Comparison of ENCODE assay signal across 13 cellular contexts in genomic region chr1:69982992-69983391, GRCh38.
DNase-seq lines count a peak whose midpoint lies in the region; ATAC-seq and TF ChIP-seq lines count a peak whose summit lies in the region.
"Had no signal": no experiment of that assay in that cellular context is flagged by ENCODE, and none has a peak within 500 bp of the region (broad histone marks: within the 10 kb centered on the region; RNA-seq: fewer than 3 reads in every experiment).

No MANE protein-coding gene starts in this region.

- peaks cover 4% of the 10 kb centered on the region for H3F3A ChIP-seq in SK-N-SH (replicated peaks; ENCODE audit: insufficient read depth)

- H3K79me2 ChIP-seq in SK-N-SH (ENCODE audit: insufficient read depth) (no peaks in the 10 kb centered on the region), OCI-LY7 (ENCODE audit: insufficient read depth, low read depth, low read length) (no peaks in the 10 kb centered on the region)

- CTCF ChIA-PET in SK-N-SH (lab: Yijun Ruan, JAX), result no interaction called here
- CTCF ChIA-PET in OCI-LY7 (lab: Charles Lee; ENCODE audit: unreplicated experiment), result no interaction called here

- H4K20me1 ChIP-seq in SK-N-SH (ENCODE audit: insufficient read depth), result no peaks in the 10 kb centered on the region
- no peaks in the 10 kb centered on the region for H4K20me1 ChIP-seq in OCI-LY7 (ENCODE audit: insufficient read depth, low read length)

- H3K9ac ChIP-seq in SK-N-SH (peak overlapping the region; percentile 26; the same call in 1 of the 2 replicates), skeletal muscle satellite cell (ENCODE audit: low read depth, low read length) (no peak overlapping the region)

- TF ChIP-seq EP300 in SK-N-SH (IDR thresholded peaks at IDR 0.05; ENCODE audit: borderline replicate concordance in 1 of 2, low read depth in 1 of 2, low read length in 1 of 2), result peak in 1 of 2 experiments; percentile 76; a peak in 1 of 4 replicates

- H3K9me3 ChIP-seq in SK-N-SH (no peaks in the 10 kb centered on the region), skeletal muscle satellite cell (replicated peaks; ENCODE audit: low read length) (no peaks in the 10 kb centered on the region), OCI-LY7 (ENCODE audit: low read length) (no peaks in the 10 kb centered on the region)

- H3K4me3 ChIP-seq in SK-N-SH (ENCODE audit: low read depth in 2 of 2, low read length in 1 of 2), result no peak overlapping the region
- H3K4me3 ChIP-seq in skeletal muscle satellite cell (ENCODE audit: low read length), result no peak overlapping the region
- H3K4me3 ChIP-seq in OCI-LY7 (ENCODE audit: low read depth, low read length, poor library complexity, severe bottlenecking), result no peak overlapping the region

- H2AFZ ChIP-seq in SK-N-SH (ENCODE audit: low read depth), result no peak overlapping the region
- no peak overlapping the region for H2AFZ ChIP-seq in OCI-LY7 (ENCODE audit: low read length)

- H3K36me3 ChIP-seq in SK-N-SH (replicated peaks in 1 of 2; ENCODE audit: control insufficient read depth in 1 of 2, insufficient read depth in 2 of 2, low read length in 1 of 2) (no peaks in the 10 kb centered on the region), skeletal muscle satellite cell (ENCODE audit: insufficient read depth, low read length) (no peaks in the 10 kb centered on the region), OCI-LY7 (ENCODE audit: insufficient read depth, low read length) (no peaks in the 10 kb centered on the region)

- TF ChIP-seq RAD21 in SK-N-SH (IDR thresholded peaks at IDR 0.05; ENCODE audit: low read length), result no peak

- TF ChIP-seq CTCF in SK-N-SH (IDR thresholded peaks at IDR 0.05), result no peak
- TF ChIP-seq CTCF in OCI-LY7 (conservative IDR thresholded peaks at IDR 0.05; ENCODE audit: low read length), result no peak

- no peak for ATAC-seq in HG02798 (IDR thresholded peaks at IDR 0.05; ENCODE audit: poor library complexity, unreplicated experiment)
- no peak for ATAC-seq in GM18517 (IDR thresholded peaks at IDR 0.05; ENCODE audit: unreplicated experiment)

- H3K27ac ChIP-seq in SK-N-SH (ENCODE audit: low read depth in 2 of 2, low read length in 1 of 2) (peak overlapping the region in 1 of 2 experiments; percentile 73; a peak in 2 of 4 replicates), OCI-LY7 (ENCODE audit: low read depth, low read length, poor library complexity, severe bottlenecking) (no peak overlapping the region)

- POLR2A ChIA-PET in SK-N-SH (lab: Yijun Ruan, JAX) (no interaction called here), OCI-LY7 (lab: Charles Lee) (interaction anchor here (0.5 to 1.1 kb wide), 2 partner anchors 10 to 273 kb away, joined by 3 to 4 read pairs; no protein-coding TSS in a partner anchor)

- 0% methylated on average over 1 of the region's 1 CpG for WGBS in SK-N-SH (ENCODE audit: low lambda C conversion rate)

- H3K9me2 ChIP-seq in SK-N-SH (no peaks in the 10 kb centered on the region), OCI-LY7 (ENCODE audit: insufficient read depth, low read length) (no peaks in the 10 kb centered on the region)

- H3K4me2 ChIP-seq in SK-N-SH (peak overlapping the region; percentile 44; the same call in 1 of the 2 replicates), skeletal muscle satellite cell (ENCODE audit: low read length) (peak overlapping the region; percentile 12), OCI-LY7 (ENCODE audit: low read length) (no peak overlapping the region)

- BruUV-seq in OCI-LY7 (replicated peaks; lab: Mats Ljungman, UMichigan), result no TSS peak

- H3K27me3 ChIP-seq in SK-N-SH (ENCODE audit: insufficient read depth) (no peaks in the 10 kb centered on the region), skeletal muscle satellite cell (ENCODE audit: control insufficient read depth, insufficient read depth, low read length) (no peaks in the 10 kb centered on the region)

- H3K4me1 ChIP-seq in SK-N-SH (ENCODE audit: control insufficient read depth in 1 of 2, insufficient read depth in 2 of 2, low read depth in 1 of 2, low read length in 1 of 2) (peaks cover 0 to 11% of the 10 kb centered on the region in 2 experiments; a peak in 1 of 4 replicates), skeletal muscle satellite cell (ENCODE audit: control insufficient read depth, insufficient read depth, low read length) (peaks cover 14% of the 10 kb centered on the region), OCI-LY7 (ENCODE audit: insufficient read depth, low read length, poor library complexity, severe bottlenecking) (no peaks in the 10 kb centered on the region)

- DNase-seq in H4 (ENCODE audit: low spot score) (peak; percentile 64), SK-N-SH (no peak), fibroblast of the conjunctiva (ENCODE audit: low read depth) (peak; percentile 9), COR-L47 (lab: John Stamatoyannopoulos, UW) (no peak), OCI-LY7 (ENCODE audit: low spot score) (no peak)
- DNase-seq: activated CD4-positive, alpha-beta T cell treated with anti-CD3 and anti-CD28 coated beads for 1 hour; CD8-positive, alpha-beta memory T cell; MM.1S; small intestine; T-helper 1 cell had no signal

- intact Hi-C loops in OCI-LY7 (cut with micrococcal nuclease; ENCODE audit: unreplicated experiment), result no loop called here

TF ChIP-seq in SK-N-SH, 30 proteins besides CTCF, POLR2A, EP300 and RAD21:
- TF ChIP-seq MXI1 (IDR thresholded peaks at IDR 0.05; ENCODE audit: low read depth, low read length), result no peak
- peak; percentile 63 for TF ChIP-seq PBX3 (IDR thresholded peaks at IDR 0.05)
- TF ChIP-seq, protein P1, sequence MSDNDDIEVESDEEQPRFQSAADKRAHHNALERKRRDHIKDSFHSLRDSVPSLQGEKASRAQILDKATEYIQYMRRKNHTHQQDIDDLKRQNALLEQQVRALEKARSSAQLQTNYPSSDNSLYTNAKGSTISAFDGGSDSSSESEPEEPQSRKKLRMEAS (IDR thresholded peaks at IDR 0.05; ENCODE audit: low read depth), result peak; percentile 68; the same call in 1 of the 2 replicates
- peak; percentile 36; the same call in 1 of the 2 replicates for TF ChIP-seq RXRA (IDR thresholded peaks at IDR 0.05; ENCODE audit: borderline replicate concordance, low read depth)
- peak; percentile 80 for TF ChIP-seq JUND (IDR thresholded peaks at IDR 0.05)
- peak; percentile 48; the same call in 1 of the 2 replicates for TF ChIP-seq TCF12 (IDR thresholded peaks at IDR 0.05)
- no peak for TF ChIP-seq RCOR1 (IDR thresholded peaks at IDR 0.05; ENCODE audit: low read length)
- peak; percentile 83 for TF ChIP-seq FOSL2 (IDR thresholded peaks at IDR 0.05; ENCODE audit: borderline replicate concordance, low read depth)
TF ChIP-seq in SK-N-SH: peak in this region for 6.

Comparison
In these comparisons a context has a peak if more than half of its experiments do, and no peak if none do; other contexts are left out.
1. DNase-seq: peak in H4 (single experiment) and fibroblast of the conjunctiva (single experiment); none in SK-N-SH (single experiment), COR-L47 (single experiment) and OCI-LY7 (single experiment).